9 cellular contexts compared by ENCODE assay signal in the genomic region with DNA sequence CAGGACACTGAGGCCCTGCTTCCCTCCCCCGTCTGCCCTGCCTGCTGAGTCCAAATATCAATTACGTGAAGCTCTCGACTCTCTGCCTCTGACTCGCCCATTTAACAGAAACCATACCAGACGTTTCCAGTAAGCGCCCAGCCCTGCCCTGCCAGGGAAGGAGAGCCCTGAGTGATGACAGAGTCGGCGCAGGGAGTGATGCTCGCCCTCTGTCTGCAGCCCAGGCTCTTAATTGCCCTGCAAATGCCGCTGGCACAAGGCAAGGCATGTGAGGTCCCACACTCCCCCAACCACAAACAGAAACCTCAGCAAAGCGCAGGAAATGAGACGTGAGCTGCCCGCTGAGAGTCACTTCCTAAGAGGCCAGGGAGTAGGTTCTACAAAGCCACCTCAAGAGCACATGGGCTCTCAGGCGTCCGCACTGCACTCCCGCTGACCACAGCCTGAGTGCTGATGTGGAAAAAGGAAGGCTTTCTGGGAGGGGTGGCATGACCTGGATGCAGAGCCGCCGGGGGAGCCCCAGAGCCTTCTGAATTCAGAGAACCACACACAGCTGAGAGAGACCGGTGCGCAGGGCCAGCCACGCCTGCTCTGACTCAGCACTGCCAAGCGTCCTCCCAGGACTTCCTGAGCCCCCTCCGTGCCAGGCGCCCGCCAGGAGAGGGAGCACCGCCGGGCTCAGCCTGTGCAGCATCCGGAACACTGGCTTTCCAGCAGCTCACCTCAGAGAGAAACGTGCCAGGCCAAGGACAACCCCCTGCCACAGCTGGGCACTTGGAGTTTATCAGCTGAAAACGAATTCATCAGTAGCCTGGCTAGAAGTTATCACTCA. TPM values are rescaled to one million over a fixed set of nuclear protein-coding genes. Genes with fewer than 3 reads are reported as not detected.
DNase-seq lines count a peak whose midpoint lies in the region; ATAC-seq and TF ChIP-seq lines count a peak whose summit lies in the region.
"Had no signal": no experiment of that assay in that cellular context is flagged by ENCODE, and none has a peak within 500 bp of the region (broad histone marks: within the 10 kb centered on the region; RNA-seq: fewer than 3 reads in every experiment).

No MANE protein-coding gene starts in this region.

- H3K9ac ChIP-seq in NT2/D1 (ENCODE audit: insufficient read length, low read depth), result peak overlapping the region; percentile 52

- H3K27me3 ChIP-seq in NT2/D1 (ENCODE audit: insufficient read depth, insufficient read length), result peaks cover 70% of the 10 kb centered on the region

- no peaks in the 10 kb centered on the region for H3K36me3 ChIP-seq in NT2/D1 (ENCODE audit: insufficient read depth, insufficient read length, low read length)

- H3K4me3 ChIP-seq in NT2/D1 (ENCODE audit: insufficient read length, low read depth), result peak overlapping the region; percentile 19
- H3K4me3 ChIP-seq in epithelial cell of esophagus (ENCODE audit: low read length), result peak overlapping the region; percentile 27

- ATAC-seq in GM19035 (IDR thresholded peaks at IDR 0.05; ENCODE audit: unreplicated experiment) (peak; percentile 61), HG03442 (IDR thresholded peaks at IDR 0.05; ENCODE audit: unreplicated experiment) (peak; percentile 48)

- H3K9me3 ChIP-seq in NT2/D1 (ENCODE audit: insufficient read depth, low read length), result no peaks in the 10 kb centered on the region

- peaks cover 12% of the 10 kb centered on the region for H3K4me1 ChIP-seq in NT2/D1 (ENCODE audit: insufficient read depth, insufficient read length)

- peak; percentile 64 for TF ChIP-seq CTCF in epithelial cell of esophagus (IDR thresholded peaks at IDR 0.05; ENCODE audit: insufficient read depth, low read depth, low read length, missing control alignments)

- DNase-seq in C1 segment of cervical spinal cord (lab: John Stamatoyannopoulos, UW) (peak in 13 of 14 donors; percentile 37 to 91 (median 65)), NT2/D1 (ENCODE audit: low read depth, low spot score) (peak; percentile 62), epithelial cell of esophagus (ENCODE audit: low read depth) (peak; percentile 87), mucosa of gallbladder (ENCODE audit: low spot score) (peak; percentile 85)
- peak; percentile 90 for DNase-seq in activated CD8-positive, alpha-beta memory T cell treated with anti-CD3 and anti-CD28 coated beads, Interleukin-2, amount 50 U/mL, for 48 hours
- DNase-seq in stimulated activated CD8-positive, alpha-beta memory T cell treated with anti-CD3 and anti-CD28 coated beads, Interleukin-4, amount 100 ng/mL, for 1 hour (ENCODE audit: low read depth in 2 of 2, low spot score in 1 of 2), result peak; percentile 61 to 79

RNA-seq across cellular contexts. Expression of a gene that starts 5.3 kb away (rescaled TPM):
- total RNA-seq in mucosa of gallbladder, result 31.1 TPM

RNA-seq across cellular contexts. Expression of a gene that starts 5.7 kb away (rescaled TPM):
- total RNA-seq in mucosa of gallbladder, result 1.3 TPM
- total RNA-seq: frontal cortex had no signal

RNA-seq across cellular contexts. Expression of a gene that starts 55.8 kb away (rescaled TPM):
- 52.3 TPM for total RNA-seq in mucosa of gallbladder

Comparison
In these comparisons a context has a peak if more than half of its experiments do, and no peak if none do; other contexts are left out.
1. Peak in every context shown above with its lines: DNase-seq, ATAC-seq and H3K4me3 ChIP-seq.